ENCODE assay signal across 15 cellular contexts in genomic region chr4:139817657-139818452, GRCh38.
DNase-seq lines count a peak whose midpoint lies in the region; ATAC-seq and TF ChIP-seq lines count a peak whose summit lies in the region.
"Had no signal": no experiment of that assay in that cellular context is flagged by ENCODE, and none has a peak within 500 bp of the region (broad histone marks: within the 10 kb centered on the region; RNA-seq: fewer than 3 reads in every experiment).

No MANE protein-coding gene starts in this region.

- peak in 1 of 5 donors; percentile 58 for DNase-seq in heart left ventricle
- DNase-seq in Right ventricle myocardium inferior (ENCODE audit: missing footprints): no peak
- peak; percentile 84 for DNase-seq in NCI-H69 (lab: John Stamatoyannopoulos, UW)
- DNase-seq in medulla oblongata (ENCODE audit: extremely low spot score): peak; percentile 37
- peak in 1 of 2 donors; percentile 53 for DNase-seq in aorta
- DNase-seq in KBM-7: no peak
- DNase-seq in SKM-1 (lab: John Stamatoyannopoulos, UW; ENCODE audit: unreplicated experiment): no peak
- no peak for DNase-seq in SJCRH30
- DNase-seq: activated naive CD4-positive, alpha-beta T cell treated with anti-CD3 and anti-CD28 coated beads for 36 hours; central memory CD4-positive, alpha-beta T cell; DMS 273 treated with DMSO at 0.1 percent for 48 hours; SK-N-SH; upper lobe of right lung; WERI-Rb-1 had no signal

- H3K4me1 ChIP-seq in heart left ventricle (peaks cover 0 to 45% (median 30%) of the 10 kb centered on the region in 12 donors), aorta (ENCODE audit: control insufficient read depth in 1 of 2, insufficient read depth in 2 of 2, low read length in 2 of 2) (peaks cover 4 to 5% of the 10 kb centered on the region in 2 donors), SJCRH30 (peaks cover 6% of the 10 kb centered on the region; the same call in 1 of the 2 replicates)

- in situ Hi-C loops in KBM-7 (cut with MboI; ENCODE audit: low pct_unique_long_range_greater_than_20kb, low sequenced_read_pairs): no loop called here

- TF ChIP-seq POLR2A in heart left ventricle (IDR thresholded peaks at IDR 0.05): no peak

- WGBS in heart left ventricle, 4 donors: 94 to 95% (median 95%) methylated on average over 6 of the region's 6 CpGs
- 85 to 92% methylated on average over 6 of the region's 6 CpGs for WGBS in aorta, 2 donors

- no peaks in the 10 kb centered on the region for H3K36me3 ChIP-seq in heart left ventricle
- H3K36me3 ChIP-seq in aorta (ENCODE audit: control insufficient read depth in 1 of 2, insufficient read depth in 2 of 2, low read length in 1 of 2): no peaks in the 10 kb centered on the region
- H3K36me3 ChIP-seq in SJCRH30: no peaks in the 10 kb centered on the region
- H3K36me3 ChIP-seq: upper lobe of right lung, WERI-Rb-1 had no signal

- intact Hi-C loops in heart left ventricle (cut with DNase I) (loop anchor here in 3 of 10 donors (2.0 to 5.0 kb wide), 3 partner anchors 55 to 81 kb away; no protein-coding TSS in a partner anchor), Right ventricle myocardium inferior (cut with DNase I) (loop anchor here (5.0 kb wide), 2 partner anchors 99 to 434 kb away; no protein-coding TSS in a partner anchor), aorta (cut with DNase I) (loop anchor here (5.0 to 10.0 kb wide), 2 partner anchors 56 to 437 kb away; no protein-coding TSS in a partner anchor)

- H3K27ac ChIP-seq in heart left ventricle (peak overlapping the region in 1 of 12 donors; percentile 83), aorta (ENCODE audit: low read depth in 1 of 2, low read length in 2 of 2) (no peak overlapping the region), SJCRH30 (no peak overlapping the region)
- H3K27ac ChIP-seq: epithelial cell of prostate, upper lobe of right lung, WERI-Rb-1 had no signal

- H3K4me3 ChIP-seq in heart left ventricle: no peak overlapping the region
- no peak overlapping the region for H3K4me3 ChIP-seq in aorta (ENCODE audit: low read length in 2 of 2)
- H3K4me3 ChIP-seq in SJCRH30: no peak overlapping the region
- H3K4me3 ChIP-seq: upper lobe of right lung had no signal

- no peak for TF ChIP-seq CTCF in heart left ventricle (IDR thresholded peaks at IDR 0.05)

- H3K27me3 ChIP-seq in heart left ventricle (no peaks in the 10 kb centered on the region), aorta (ENCODE audit: control insufficient read depth in 1 of 2, insufficient read depth in 2 of 2, low read length in 1 of 2) (no peaks in the 10 kb centered on the region), SJCRH30 (no peaks in the 10 kb centered on the region)
- H3K27me3 ChIP-seq: upper lobe of right lung had no signal

- ATAC-seq in heart left ventricle: peak in 3 of 4 donors; percentile 11 to 59 (median 29)
- no peak for ATAC-seq in Right ventricle myocardium inferior
- peak; percentile 54 for ATAC-seq in aorta (ENCODE audit: low FRiP score)
- ATAC-seq: upper lobe of right lung had no signal

- H3K9me3 ChIP-seq in heart left ventricle: no peaks in the 10 kb centered on the region
- H3K9me3 ChIP-seq in aorta (ENCODE audit: control insufficient read depth, low read length): no peaks in the 10 kb centered on the region
- H3K9me3 ChIP-seq in SJCRH30 (replicated peaks): no peaks in the 10 kb centered on the region
- H3K9me3 ChIP-seq: SK-N-SH, upper lobe of right lung had no signal

Comparison
In these comparisons a context has a peak if more than half of its experiments do, and no peak if none do; other contexts are left out.
1. DNase-seq: peak in NCI-H69 (single experiment) and medulla oblongata (single experiment); none in Right ventricle myocardium inferior (single experiment), KBM-7 (single experiment), SKM-1 (single experiment) and SJCRH30 (0 of 2).